ENCODE assay signal across 1 cellular context in genomic region chr17:39787743-39788484, GRCh38.
TF ChIP-seq lines count a peak whose summit lies in the region.

No MANE protein-coding gene starts in this region.

TF ChIP-seq in K562, 482 proteins besides CTCF, POLR2A, EP300 and RAD21:
- TF ChIP-seq PRPF4 (IDR thresholded peaks at IDR 0.05; ENCODE audit: insufficient read depth, low read depth, low read length, poor library complexity, severe bottlenecking), result no peak
- TF ChIP-seq HNRNPLL (IDR thresholded peaks at IDR 0.05; ENCODE audit: low read depth, low read length, poor library complexity, severe bottlenecking), result peak; percentile 22
